In the genomic region with DNA sequence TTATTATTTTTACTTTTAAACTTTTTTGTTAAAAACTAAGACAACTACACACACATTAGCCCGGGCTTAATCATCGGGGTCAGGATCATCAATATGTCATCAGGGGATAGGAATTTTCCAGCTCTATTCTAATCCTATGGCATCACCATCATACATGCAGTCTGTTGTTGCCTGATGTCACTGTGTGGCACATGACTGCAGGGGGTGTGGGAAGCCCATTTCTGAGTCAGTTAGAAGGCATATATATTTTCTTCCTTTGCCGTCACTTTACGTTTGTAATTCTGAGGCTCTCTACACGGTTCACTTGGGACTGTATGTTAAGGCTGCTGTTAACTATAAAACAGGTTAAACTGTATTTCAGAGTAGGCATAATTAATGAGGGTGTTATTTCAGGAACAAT, we compare ENCODE assay signal across 12 cellular contexts.
DNase-seq lines count a peak whose midpoint lies in the region; ATAC-seq lines count a peak whose summit lies in the region.
"Had no signal": no experiment of that assay in that cellular context is flagged by ENCODE, and none has a peak within 500 bp of the region (broad histone marks: within the 10 kb centered on the region; RNA-seq: fewer than 3 reads in every experiment).

No MANE protein-coding gene starts in this region.

- no peak overlapping the region for H3K4me2 ChIP-seq in trophoblast cell (ENCODE audit: low read length)

- H3K79me2 ChIP-seq in trophoblast cell (ENCODE audit: control insufficient read depth, insufficient read depth, low read length, poor library complexity) = peaks cover 1% of the 10 kb centered on the region

- no peak overlapping the region for H3K18ac ChIP-seq in trophoblast cell (ENCODE audit: low read length)

- no peaks in the 10 kb centered on the region for H3K9me3 ChIP-seq in trophoblast cell (ENCODE audit: insufficient read depth, low read depth, low read length)

- H3K9ac ChIP-seq in trophoblast cell (ENCODE audit: low read length) = no peak overlapping the region

- peaks cover 11% of the 10 kb centered on the region for H3K4me1 Mint-ChIP-seq in stimulated activated naive CD8-positive, alpha-beta T cell treated with anti-CD3 and anti-CD28 coated beads, Interleukin-15, amount 100 ng/mL, for 72 hours

- H3K14ac ChIP-seq in trophoblast cell (ENCODE audit: low read length) = no peak overlapping the region

- no peak overlapping the region for H3K23ac ChIP-seq in trophoblast cell (ENCODE audit: low read length)

- H2AFZ ChIP-seq in trophoblast cell (ENCODE audit: insufficient read depth, low read length, poor library complexity) = no peak overlapping the region

- no peak overlapping the region for H2BK5ac ChIP-seq in trophoblast cell (ENCODE audit: low read depth, low read length, poor library complexity)

- no peak overlapping the region for H4K8ac ChIP-seq in trophoblast cell (ENCODE audit: low read depth, low read length)

- no peak overlapping the region for H3K27ac Mint-ChIP-seq in stimulated activated naive CD8-positive, alpha-beta T cell treated with anti-CD3 and anti-CD28 coated beads, Interleukin-15, amount 100 ng/mL, for 72 hours

- WGBS in trophoblast cell (ENCODE audit: extremely low coverage, insufficient coverage, insufficient read length) = no CpG with 5 or more reads among the region's 5 CpGs

- no peak for ATAC-seq in GM18511 (IDR thresholded peaks at IDR 0.05; ENCODE audit: unreplicated experiment)
- no peak for ATAC-seq in stimulated activated naive CD8-positive, alpha-beta T cell treated with anti-CD3 and anti-CD28 coated beads, Interleukin-15, amount 100 ng/mL, for 72 hours
- ATAC-seq in GM21723 (IDR thresholded peaks at IDR 0.05; ENCODE audit: unreplicated experiment) = no peak

- H2AK5ac ChIP-seq in trophoblast cell (ENCODE audit: low read length) = no peak overlapping the region

- no peaks in the 10 kb centered on the region for H3K9me3 Mint-ChIP-seq in stimulated activated naive CD8-positive, alpha-beta T cell treated with anti-CD3 and anti-CD28 coated beads, Interleukin-15, amount 100 ng/mL, for 72 hours

- peak; percentile 49 for DNase-seq in GM04503 (ENCODE audit: low read depth)
- DNase-seq in RKO (ENCODE audit: low spot score) = peak; percentile 77
- peak; percentile 93 to 96 for DNase-seq in dermis microvascular lymphatic vessel endothelial cell (ENCODE audit: low read depth in 2 of 2)
- peak; percentile 83 to 90 for DNase-seq in trophoblast cell
- DNase-seq in stimulated activated naive CD8-positive, alpha-beta T cell treated with anti-CD3 and anti-CD28 coated beads, Interleukin-15, amount 100 ng/mL, for 72 hours = no peak
- no peak for DNase-seq in pons (ENCODE audit: low spot score)
- DNase-seq: activated CD4-positive, alpha-beta T cell treated with anti-CD3 and anti-CD28 coated beads for 1 hour; activated gamma-delta T cell treated with Interleukin-2 at 50 U/mL for 16 hours; midbrain; stimulated activated naive CD4-positive, alpha-beta T cell treated with Interleukin-2 at 50 U/mL for 16 hours had no signal

- no peak overlapping the region for H3K4me3 ChIP-seq in trophoblast cell (ENCODE audit: low read depth, low read length)

- H3K4me1 ChIP-seq in trophoblast cell (ENCODE audit: control insufficient read depth in 1 of 2, insufficient read depth in 2 of 2, low read length in 2 of 2) = peaks cover 16 to 18% of the 10 kb centered on the region in 2 experiments

- peak overlapping the region; percentile 84 for H2BK12ac ChIP-seq in trophoblast cell (ENCODE audit: low read length)

- no peak overlapping the region for H3K27ac ChIP-seq in trophoblast cell (ENCODE audit: low read depth, low read length)

- H3K4me3 Mint-ChIP-seq in stimulated activated naive CD8-positive, alpha-beta T cell treated with anti-CD3 and anti-CD28 coated beads, Interleukin-15, amount 100 ng/mL, for 72 hours = no peak overlapping the region

- H3K27me3 Mint-ChIP-seq in stimulated activated naive CD8-positive, alpha-beta T cell treated with anti-CD3 and anti-CD28 coated beads, Interleukin-15, amount 100 ng/mL, for 72 hours = no peaks in the 10 kb centered on the region

- no peaks in the 10 kb centered on the region for H3K27me3 ChIP-seq in trophoblast cell (ENCODE audit: insufficient read depth, low read length)

- H3K79me1 ChIP-seq in trophoblast cell (ENCODE audit: low read length) = peaks cover 12% of the 10 kb centered on the region

- no peaks in the 10 kb centered on the region for H3K36me3 ChIP-seq in trophoblast cell (ENCODE audit: control insufficient read depth in 1 of 2, insufficient read depth in 2 of 2, low read length in 2 of 2)

- no peak overlapping the region for H4K91ac ChIP-seq in trophoblast cell (ENCODE audit: low read depth, low read length)

- H2BK120ac ChIP-seq in trophoblast cell (ENCODE audit: insufficient read depth, low read length, poor library complexity) = peak overlapping the region; percentile 47

- H4K12ac ChIP-seq in trophoblast cell (ENCODE audit: low read depth, low read length) = no peak overlapping the region

- no peak overlapping the region for H3K4ac ChIP-seq in trophoblast cell (ENCODE audit: low read depth, low read length)

Comparison
In these comparisons a context has a peak if more than half of its experiments do, and no peak if none do; other contexts are left out.
1. DNase-seq: peak in GM04503 (single experiment), RKO (single experiment), dermis microvascular lymphatic vessel endothelial cell (2 of 2) and trophoblast cell (2 of 2); none in stimulated activated naive CD8-positive, alpha-beta T cell treated with anti-CD3 and anti-CD28 coated beads, Interleukin-15, amount 100 ng/mL, for 72 hours (0 of 2) and pons (single experiment).